Comparison of ENCODE assay signal across 8 cellular contexts in the genomic region with DNA sequence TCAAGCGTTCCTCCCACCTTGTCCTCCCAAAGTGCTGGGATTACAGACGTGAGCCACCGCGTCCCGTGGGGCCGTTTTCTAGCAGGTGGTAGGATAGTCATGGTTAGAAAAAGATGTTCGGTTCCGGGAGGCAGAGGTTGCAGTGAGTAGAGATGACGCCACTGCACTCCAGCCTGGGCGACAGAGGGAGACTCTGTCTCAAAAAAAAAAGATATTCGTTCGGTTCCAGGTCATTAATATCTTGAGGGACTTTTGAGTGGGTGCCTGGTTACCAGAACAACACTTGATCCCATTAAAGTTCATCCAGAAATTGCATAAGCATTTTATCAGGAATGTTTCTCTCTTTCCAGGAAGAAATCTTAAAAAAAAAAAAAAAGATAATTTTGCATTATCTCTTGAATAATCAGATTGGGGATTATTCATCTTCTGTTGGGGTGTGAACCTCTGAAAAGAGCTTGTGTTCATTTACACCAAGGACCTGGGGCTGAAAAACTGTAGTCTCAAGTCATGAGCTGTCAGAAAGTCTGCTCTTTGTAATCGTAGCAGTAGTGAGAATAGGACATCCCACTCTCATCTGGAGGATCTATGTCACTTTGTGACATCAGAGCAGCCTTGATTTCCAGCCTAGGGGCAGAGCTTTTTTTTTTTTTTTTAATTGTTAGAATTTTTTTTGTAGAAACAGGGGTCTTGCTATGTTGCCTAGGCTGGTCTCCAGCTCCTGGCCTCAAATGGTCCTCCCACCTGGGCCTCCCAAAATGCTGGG. TPM values are rescaled to one million over a fixed set of nuclear protein-coding genes. Genes with fewer than 3 reads are reported as not detected.
DNase-seq lines count a peak whose midpoint lies in the region; ATAC-seq and TF ChIP-seq lines count a peak whose summit lies in the region.

No MANE protein-coding gene starts in this region.

- no peak overlapping the region for H3K14ac ChIP-seq in neuronal stem cell (ENCODE audit: low read length)

- peak overlapping the region; percentile 93 to 95 for H3K27ac ChIP-seq in breast epithelium
- H3K27ac ChIP-seq in neuronal stem cell (replicated peaks; ENCODE audit: low read length), result no peak overlapping the region

- peaks cover 4 to 8% of the 10 kb centered on the region in 2 donors for H3K4me1 ChIP-seq in breast epithelium
- peaks cover 11 to 21% of the 10 kb centered on the region in 2 donors for H3K4me1 ChIP-seq in neuronal stem cell (ENCODE audit: control insufficient read depth in 2 of 2, insufficient read depth in 1 of 2, low read depth in 1 of 2, low read length in 2 of 2)

- H4K8ac ChIP-seq in neuronal stem cell (ENCODE audit: low read depth, low read length), result no peak overlapping the region

- H2BK15ac ChIP-seq in neuronal stem cell (ENCODE audit: low read length), result no peak overlapping the region

- H3K4me1 Mint-ChIP-seq in Calu3 (ENCODE audit: low read depth, unreplicated experiment), result peaks cover 14% of the 10 kb centered on the region

- CTCF ChIA-PET in Calu3 (lab: Charles Lee), result interaction anchor here (0.6 to 0.7 kb wide), 4 partner anchors 29 to 237 kb away, joined by 3 to 4 read pairs (median 3); no protein-coding TSS in a partner anchor

- no peak for TF ChIP-seq CTCF in Calu3 (IDR thresholded peaks at IDR 0.05; ENCODE audit: unreplicated experiment)
- no peak for TF ChIP-seq CTCF in breast epithelium (IDR thresholded peaks at IDR 0.05)

- ATAC-seq in HG03460 (IDR thresholded peaks at IDR 0.05; ENCODE audit: unreplicated experiment) (no peak), HG03039 (IDR thresholded peaks at IDR 0.05; ENCODE audit: unreplicated experiment) (no peak), HG02610 (IDR thresholded peaks at IDR 0.05; ENCODE audit: unreplicated experiment) (no peak)

- no peaks in the 10 kb centered on the region for H3K9me3 Mint-ChIP-seq in Calu3 (ENCODE audit: low read depth, unreplicated experiment)

- H3K27ac Mint-ChIP-seq in Calu3 (ENCODE audit: unreplicated experiment), result peak overlapping the region; percentile 79

- no CpG with 5 or more reads among the region's 13 CpGs for WGBS in neuronal stem cell (ENCODE audit: extremely low coverage in 2 of 2, insufficient read length in 2 of 2, insufficient replicate concordance in 1 of 2), 2 donors

- no TSS peak for BruUV-seq in Calu3 (replicated peaks; lab: Mats Ljungman, UMichigan)

- H3K27me3 Mint-ChIP-seq in Calu3 (ENCODE audit: unreplicated experiment), result no peaks in the 10 kb centered on the region

- DNase-seq in Calu3 (no peak), NCI-H187 treated with DMSO at 0.1 percent for 48 hours (lab: John Stamatoyannopoulos, UW) (peak; percentile 62), breast epithelium (ENCODE audit: low spot score in 2 of 2) (peak in 1 of 2 donors; percentile 45), neuronal stem cell (ENCODE audit: low spot score) (no peak), cortex of kidney (lab: John Stamatoyannopoulos, UW) (no peak)

- no peak overlapping the region for H4K91ac ChIP-seq in neuronal stem cell (ENCODE audit: low read depth, low read length, poor library complexity)

- H3K18ac ChIP-seq in neuronal stem cell (ENCODE audit: low read length), result no peak overlapping the region

- H3K27me3 ChIP-seq in breast epithelium, result no peaks in the 10 kb centered on the region
- H3K27me3 ChIP-seq in neuronal stem cell (ENCODE audit: control insufficient read depth in 3 of 3, insufficient read depth in 3 of 3, low read depth in 1 of 3, low read length in 3 of 3), result peaks cover 0 to 11% (median 4%) of the 10 kb centered on the region in 3 experiments

- no peak overlapping the region for H3K4ac ChIP-seq in neuronal stem cell (ENCODE audit: low read length)

- H3K4me3 Mint-ChIP-seq in Calu3 (ENCODE audit: low read depth, unreplicated experiment), result peak overlapping the region; percentile 96

- H3K9ac ChIP-seq in neuronal stem cell (ENCODE audit: low read depth, low read length, poor library complexity), result no peak overlapping the region

- TF ChIP-seq POLR2A in breast epithelium (IDR thresholded peaks at IDR 0.05), result no peak

- no peak overlapping the region for H2BK5ac ChIP-seq in neuronal stem cell (ENCODE audit: low read length)

- H3K36me3 ChIP-seq in breast epithelium (no peaks in the 10 kb centered on the region), neuronal stem cell (replicated peaks in 1 of 2; ENCODE audit: control insufficient read depth in 2 of 2, insufficient read depth in 2 of 2, low read length in 2 of 2) (no peaks in the 10 kb centered on the region)

- H3K4me3 ChIP-seq in breast epithelium, result peak overlapping the region; percentile 73 to 86 (median 85)
- no peak overlapping the region for H3K4me3 ChIP-seq in neuronal stem cell (ENCODE audit: low read length in 2 of 2)

- H2AK5ac ChIP-seq in neuronal stem cell (ENCODE audit: low read depth, low read length), result peak overlapping the region; percentile 75

- H3K79me1 ChIP-seq in neuronal stem cell (ENCODE audit: low read depth, low read length), result peaks cover 2% of the 10 kb centered on the region

- peak overlapping the region; percentile 30 for H2AFZ ChIP-seq in neuronal stem cell (ENCODE audit: low read length)

- H3K9me3 ChIP-seq in breast epithelium (no peaks in the 10 kb centered on the region), neuronal stem cell (replicated peaks in 1 of 2; ENCODE audit: control insufficient read depth in 2 of 2, insufficient read depth in 1 of 2, low read depth in 1 of 2, low read length in 2 of 2) (no peaks in the 10 kb centered on the region)

- peaks cover 40% of the 10 kb centered on the region for H3K36me3 Mint-ChIP-seq in Calu3 (ENCODE audit: insufficient read depth, unreplicated experiment)

- intact Hi-C loops in Calu3 (cut with micrococcal nuclease; ENCODE audit: unreplicated experiment) (no loop called here), breast epithelium (cut with DNase I; ENCODE audit: low total_unique reads) (no loop called here)

- H2BK120ac ChIP-seq in neuronal stem cell (ENCODE audit: low read depth, low read length), result no peak overlapping the region

- H3K23ac ChIP-seq in neuronal stem cell (ENCODE audit: low read depth, low read length, poor library complexity), result no peak overlapping the region

- no peak overlapping the region for H2BK12ac ChIP-seq in neuronal stem cell (ENCODE audit: low read length)

- no peak overlapping the region for H3K4me2 ChIP-seq in neuronal stem cell (ENCODE audit: insufficient read depth, low read length, poor library complexity, severe bottlenecking)

RNA-seq across cellular contexts. Expression of a gene that starts 1.0 kb away (rescaled TPM):
- 44.8 and 48.4 TPM in 2 replicates for total RNA-seq in Calu3 (2022)
- 10 to 100 TPM; 41.6 to 70.1 (median 59.4) TPM for total RNA-seq in breast epithelium
- polyA plus RNA-seq in neuronal stem cell (2013, experiment 1 of 2), result 14.2 TPM
- 13.9 TPM for polyA plus RNA-seq in neuronal stem cell (2013, experiment 2 of 2)

RNA-seq across cellular contexts. Expression of a gene that starts 4.9 kb away (rescaled TPM):
- total RNA-seq in Calu3 (2022) (2.2 and 2.8 TPM in 2 replicates), breast epithelium (under 1 TPM; 0.59 to 0.98 (median 0.64) TPM)
- 0.29 TPM for polyA plus RNA-seq in neuronal stem cell (2013, experiment 1 of 2)
- 0.21 TPM for polyA plus RNA-seq in neuronal stem cell (2013, experiment 2 of 2)

RNA-seq across cellular contexts. Expression of a gene that starts 23.5 kb away (rescaled TPM):
- 24.7 and 25.7 TPM in 2 replicates for total RNA-seq in Calu3 (2022)
- total RNA-seq in breast epithelium, result 10 to 100 TPM in 2 of 3 donors, 1 to 10 TPM in 1; 7.5 to 19.5 (median 15.1) TPM
- 8.0 TPM for polyA plus RNA-seq in neuronal stem cell (2013, experiment 1 of 2)
- 7.9 TPM for polyA plus RNA-seq in neuronal stem cell (2013, experiment 2 of 2)

RNA-seq across cellular contexts. Expression of a gene that starts 47.3 kb away (rescaled TPM):
- total RNA-seq in Calu3 (2022) (55.8 and 56.8 TPM in 2 replicates), breast epithelium (10 to 100 TPM; 21.0 to 30.6 (median 29.0) TPM)
- polyA plus RNA-seq in neuronal stem cell (2013, experiment 1 of 2), result 45.5 TPM
- polyA plus RNA-seq in neuronal stem cell (2013, experiment 2 of 2), result 44.7 TPM

RNA-seq across cellular contexts. Expression of a gene that starts 47.6 kb away (rescaled TPM):
- total RNA-seq in Calu3 (2022) (0.17 and 0.76 TPM in 2 replicates), breast epithelium (10 to 100 TPM in 1 of 3 donors, 1 to 10 TPM in 2; 4.5 to 12.5 (median 6.9) TPM)
- polyA plus RNA-seq in neuronal stem cell (2013, experiment 1 of 2), result 8.4 TPM
- polyA plus RNA-seq in neuronal stem cell (2013, experiment 2 of 2), result 8.4 TPM

Comparison
In these comparisons a context has a peak if more than half of its experiments do, and no peak if none do; other contexts are left out.
1. H3K4me3 ChIP-seq: peak in breast epithelium (3 of 3); none in neuronal stem cell (0 of 2).